Comparison of ENCODE assay signal across 17 cellular contexts in genomic region chr17:72512649-72513556, GRCh38.
DNase-seq lines count a peak whose midpoint lies in the region; ATAC-seq and TF ChIP-seq lines count a peak whose summit lies in the region.
"Had no signal": no experiment of that assay in that cellular context is flagged by ENCODE, and none has a peak within 500 bp of the region (broad histone marks: within the 10 kb centered on the region; RNA-seq: fewer than 3 reads in every experiment).

No MANE protein-coding gene starts in this region.

- no peak overlapping the region for H2BK120ac ChIP-seq in trophoblast cell (ENCODE audit: insufficient read depth, low read length, poor library complexity)

- H3K36me3 ChIP-seq in OCI-LY7 (ENCODE audit: insufficient read depth, low read length): no peaks in the 10 kb centered on the region
- H3K36me3 ChIP-seq in trophoblast cell (ENCODE audit: control insufficient read depth in 1 of 2, insufficient read depth in 2 of 2, low read length in 2 of 2): no peaks in the 10 kb centered on the region
- no peaks in the 10 kb centered on the region for H3K36me3 ChIP-seq in GM23248 (ENCODE audit: low read depth)
- H3K36me3 ChIP-seq: gastrocnemius medialis, left ventricle myocardium inferior had no signal

- H3K4me3 ChIP-seq in OCI-LY7 (ENCODE audit: low read depth, low read length, poor library complexity, severe bottlenecking) (no peak overlapping the region), trophoblast cell (ENCODE audit: low read depth, low read length) (peak overlapping the region; percentile 23), GM23248 (no peak overlapping the region)
- H3K4me3 ChIP-seq: gastrocnemius medialis, left ventricle myocardium inferior, skin epidermis had no signal

- POLR2A ChIA-PET in OCI-LY7 (lab: Charles Lee): interaction anchor here (0.6 to 0.9 kb wide), 3 partner anchors 17 to 825 kb away, joined by 3 to 4 read pairs (median 3); no protein-coding TSS in a partner anchor

- H3K9me3 ChIP-seq in OCI-LY7 (ENCODE audit: low read length) (no peaks in the 10 kb centered on the region), trophoblast cell (ENCODE audit: insufficient read depth, low read depth, low read length) (no peaks in the 10 kb centered on the region), GM23248 (ENCODE audit: low read depth) (no peaks in the 10 kb centered on the region)
- H3K9me3 ChIP-seq: gastrocnemius medialis, left ventricle myocardium inferior had no signal

- H2BK12ac ChIP-seq in trophoblast cell (ENCODE audit: low read length): peak overlapping the region; percentile 73

- no peaks in the 10 kb centered on the region for H3F3A ChIP-seq in GM23248 (ENCODE audit: insufficient read depth)

- H4K91ac ChIP-seq in trophoblast cell (ENCODE audit: low read depth, low read length): no peak overlapping the region

- BruUV-seq in OCI-LY7 (replicated peaks; lab: Mats Ljungman, UMichigan): no TSS peak

- H2AFZ ChIP-seq in OCI-LY7 (ENCODE audit: low read length) (peak overlapping the region; percentile 28; the same call in 1 of the 2 replicates), trophoblast cell (ENCODE audit: insufficient read depth, low read length, poor library complexity) (no peak overlapping the region), GM23248 (no peak overlapping the region)

- peaks cover 45% of the 10 kb centered on the region for H3K4me1 ChIP-seq in OCI-LY7 (ENCODE audit: insufficient read depth, low read length, poor library complexity, severe bottlenecking)
- H3K4me1 ChIP-seq in trophoblast cell (ENCODE audit: control insufficient read depth in 1 of 2, insufficient read depth in 2 of 2, low read length in 2 of 2): peaks cover 7 to 15% of the 10 kb centered on the region in 2 experiments
- H3K4me1 ChIP-seq in GM23248 (ENCODE audit: insufficient read depth): peaks cover 12% of the 10 kb centered on the region
- H3K4me1 ChIP-seq: gastrocnemius medialis had no signal

- H3K79me2 ChIP-seq in OCI-LY7 (ENCODE audit: insufficient read depth, low read depth, low read length): no peaks in the 10 kb centered on the region
- no peaks in the 10 kb centered on the region for H3K79me2 ChIP-seq in trophoblast cell (ENCODE audit: control insufficient read depth, insufficient read depth, low read length, poor library complexity)
- H3K79me2 ChIP-seq in GM23248 (ENCODE audit: insufficient read depth): peaks cover 74% of the 10 kb centered on the region

- H3K9ac ChIP-seq in trophoblast cell (ENCODE audit: low read length) (no peak overlapping the region), GM23248 (no peak overlapping the region)

- no peak overlapping the region for H4K8ac ChIP-seq in trophoblast cell (ENCODE audit: low read depth, low read length)

- WGBS in trophoblast cell (ENCODE audit: extremely low coverage, insufficient coverage, insufficient read length): no CpG with 5 or more reads among the region's 8 CpGs
- 95 to 98% methylated on average over 8 of the region's 8 CpGs for WGBS in GM23248 (ENCODE audit: low coverage in 1 of 2, low lambda C conversion rate in 2 of 2, missing lambda C conversion rate in 2 of 2), 2 experiments

- no peak overlapping the region for H3K14ac ChIP-seq in trophoblast cell (ENCODE audit: low read length)

- H3K4ac ChIP-seq in trophoblast cell (ENCODE audit: low read depth, low read length): no peak overlapping the region

- in situ Hi-C loops in GM23248 (cut with MboI): loop anchor here (25.0 kb wide), 1 partner anchor 376 kb away; no protein-coding TSS in a partner anchor

- no peak overlapping the region for H3K18ac ChIP-seq in trophoblast cell (ENCODE audit: low read length)

- H3K23ac ChIP-seq in trophoblast cell (ENCODE audit: low read length): no peak overlapping the region

- DNase-seq in OCI-LY7 (ENCODE audit: low spot score): peak; percentile 73
- DNase-seq in trophoblast cell: no peak
- no peak for DNase-seq in activated T-cell treated with anti-CD3 and anti-CD28 coated beads, Interleukin-2, amount 50 U/mL, for 1 hour
- DNase-seq in GM23248: no peak
- DNase-seq: activated CD8-positive, alpha-beta memory T cell treated with anti-CD3 and anti-CD28 coated beads, Interleukin-2, amount 50 U/mL, for 4 hours; activated naive CD4-positive, alpha-beta T cell treated with Interleukin-2 at 50 U/mL for 16 hours; gastrocnemius medialis; H7; left ventricle myocardium inferior; naive B cell; NCI-H446 treated with DMSO at 0.1 percent for 48 hours; T-helper 9 cell had no signal

- H4K20me1 ChIP-seq in OCI-LY7 (ENCODE audit: insufficient read depth, low read length) (no peaks in the 10 kb centered on the region), GM23248 (ENCODE audit: insufficient read depth) (no peaks in the 10 kb centered on the region)

- CTCF ChIA-PET in OCI-LY7 (lab: Charles Lee; ENCODE audit: unreplicated experiment): no interaction called here

- peak overlapping the region; percentile 27; the same call in 1 of the 2 replicates for H3K4me2 ChIP-seq in OCI-LY7 (ENCODE audit: low read length)
- H3K4me2 ChIP-seq in trophoblast cell (ENCODE audit: low read length): no peak overlapping the region
- H3K4me2 ChIP-seq in GM23248 (ENCODE audit: unreplicated experiment): no peak overlapping the region

- H2BK5ac ChIP-seq in trophoblast cell (ENCODE audit: low read depth, low read length, poor library complexity): no peak overlapping the region

- no peaks in the 10 kb centered on the region for H3K9me2 ChIP-seq in OCI-LY7 (ENCODE audit: insufficient read depth, low read length)
- H3K9me2 ChIP-seq in GM23248 (ENCODE audit: insufficient read depth): no peaks in the 10 kb centered on the region

- no peak overlapping the region for H4K12ac ChIP-seq in trophoblast cell (ENCODE audit: low read depth, low read length)

- H3K27me3 ChIP-seq in trophoblast cell (ENCODE audit: insufficient read depth, low read length) (no peaks in the 10 kb centered on the region), GM23248 (replicated peaks; ENCODE audit: insufficient read depth) (no peaks in the 10 kb centered on the region)
- H3K27me3 ChIP-seq: gastrocnemius medialis had no signal

- no peak overlapping the region for H2AK5ac ChIP-seq in trophoblast cell (ENCODE audit: low read length)

- 0 out of 2 replicates have a peak, but pooled peaks have one; percentile 13 for TF ChIP-seq CTCF in OCI-LY7 (conservative IDR thresholded peaks at IDR 0.05; ENCODE audit: low read length)

- ATAC-seq in GM18909 (IDR thresholded peaks at IDR 0.05; ENCODE audit: poor library complexity, unreplicated experiment) (peak; percentile 33), HG03159 (IDR thresholded peaks at IDR 0.05; ENCODE audit: unreplicated experiment) (peak; percentile 32), HG02571 (IDR thresholded peaks at IDR 0.05; ENCODE audit: unreplicated experiment) (no peak)
- ATAC-seq: gastrocnemius medialis had no signal

- H3K27ac ChIP-seq in OCI-LY7 (ENCODE audit: low read depth, low read length, poor library complexity, severe bottlenecking) (no peak overlapping the region), trophoblast cell (ENCODE audit: low read depth, low read length) (no peak overlapping the region), GM23248 (no peak overlapping the region)
- H3K27ac ChIP-seq: epithelial cell of prostate, gastrocnemius medialis, left ventricle myocardium inferior, skin epidermis had no signal

- H3K79me1 ChIP-seq in trophoblast cell (ENCODE audit: low read length): peaks cover 6% of the 10 kb centered on the region

- intact Hi-C loops in OCI-LY7 (cut with micrococcal nuclease; ENCODE audit: unreplicated experiment): loop anchor here (5.0 kb wide), 1 partner anchor 481 kb away; no protein-coding TSS in a partner anchor
